25 cellular contexts compared by ENCODE assay signal in genomic region chr4:156778093-156778492, GRCh38.
DNase-seq lines count a peak whose midpoint lies in the region; ATAC-seq, FAIRE-seq and TF ChIP-seq lines count a peak whose summit lies in the region.
"Had no signal": no experiment of that assay in that cellular context is flagged by ENCODE, and none has a peak within 500 bp of the region (broad histone marks: within the 10 kb centered on the region; RNA-seq: fewer than 3 reads in every experiment).

No MANE protein-coding gene starts in this region.

- no peaks in the 10 kb centered on the region for H3K27me3 Mint-ChIP-seq in activated CD4-positive, alpha-beta memory T cell treated with anti-CD3 and anti-CD28 coated beads, Interleukin-2, amount 10 ng/mL, durations not matched to agents 7 days and 5 days
- H3K27me3 Mint-ChIP-seq: activated B cell treated with CpG ODN at 0.5 μM for 24 hours; activated CD8-positive, alpha-beta T cell treated with anti-CD3 and anti-CD28 coated beads for 36 hours; activated T-cell treated with anti-CD3 and anti-CD28 coated beads, Interleukin-2, amount 50 U/mL, for 24 hours; progenitor cell of endocrine pancreas had no signal

- H3K18ac ChIP-seq in mesenchymal stem cell (ENCODE audit: low read depth in 1 of 2, low read length in 2 of 2) = no peak overlapping the region

- peaks cover 2% of the 10 kb centered on the region for H3K9me3 Mint-ChIP-seq in activated CD4-positive, alpha-beta memory T cell treated with anti-CD3 and anti-CD28 coated beads, Interleukin-2, amount 10 ng/mL, durations not matched to agents 7 days and 5 days
- H3K9me3 Mint-ChIP-seq: activated B cell treated with CpG ODN at 0.5 μM for 24 hours; activated CD8-positive, alpha-beta T cell treated with anti-CD3 and anti-CD28 coated beads for 36 hours; activated T-cell treated with anti-CD3 and anti-CD28 coated beads, Interleukin-2, amount 50 U/mL, for 24 hours; nephron had no signal

- no peaks in the 10 kb centered on the region for H3K36me3 ChIP-seq in bronchial epithelial cell (ENCODE audit: control insufficient read depth, insufficient read depth, low read length)
- H3K36me3 ChIP-seq in mesenchymal stem cell (ENCODE audit: control insufficient read depth in 1 of 2, insufficient read depth in 2 of 2, low read depth in 1 of 2, low read length in 2 of 2) = peaks cover under 1 to 1% of the 10 kb centered on the region in 2 experiments
- H3K36me3 ChIP-seq: gastrocnemius medialis, spleen had no signal

- H3K14ac ChIP-seq in mesenchymal stem cell (ENCODE audit: low read length in 2 of 2) = no peak overlapping the region

- no peak overlapping the region for H4K91ac ChIP-seq in mesenchymal stem cell (ENCODE audit: low read length)

- peaks cover 4% of the 10 kb centered on the region for H3K4me1 ChIP-seq in mesenchymal stem cell (ENCODE audit: control insufficient read depth, insufficient read depth, low read depth, low read length)
- H3K4me1 ChIP-seq: spleen had no signal

- no peak overlapping the region for H3K4ac ChIP-seq in mesenchymal stem cell (ENCODE audit: low read depth in 1 of 2, low read length in 2 of 2)

- H3K9ac ChIP-seq in mesenchymal stem cell (ENCODE audit: low read length) = peak overlapping the region; percentile 82

- H2BK12ac ChIP-seq in mesenchymal stem cell (ENCODE audit: low read length in 2 of 2) = no peak overlapping the region

- no peak overlapping the region for H3K4me3 Mint-ChIP-seq in activated CD4-positive, alpha-beta memory T cell treated with anti-CD3 and anti-CD28 coated beads, Interleukin-2, amount 10 ng/mL, durations not matched to agents 7 days and 5 days
- H3K4me3 Mint-ChIP-seq: activated B cell treated with CpG ODN at 0.5 μM for 24 hours; activated CD8-positive, alpha-beta T cell treated with anti-CD3 and anti-CD28 coated beads for 36 hours; activated T-cell treated with anti-CD3 and anti-CD28 coated beads, Interleukin-2, amount 50 U/mL, for 24 hours; nephron had no signal

- H3K4me3 ChIP-seq in bronchial epithelial cell (ENCODE audit: low read depth, low read length) (no peak overlapping the region), mesenchymal stem cell (ENCODE audit: insufficient read depth in 1 of 2, low read depth in 1 of 2, low read length in 2 of 2) (no peak overlapping the region)
- H3K4me3 ChIP-seq: gastrocnemius medialis, MG63, PC-9, SK-N-MC, spleen had no signal

- no peak for FAIRE-seq in bronchial epithelial cell (lab: Jason Lieb, UNC)
- FAIRE-seq: G401.6 had no signal

- no CpG with 5 or more reads among the region's 1 CpG for WGBS in mesenchymal stem cell

- no peak overlapping the region for H3K27ac Mint-ChIP-seq in activated CD4-positive, alpha-beta memory T cell treated with anti-CD3 and anti-CD28 coated beads, Interleukin-2, amount 10 ng/mL, durations not matched to agents 7 days and 5 days
- H3K27ac Mint-ChIP-seq: activated B cell treated with CpG ODN at 0.5 μM for 24 hours; activated CD8-positive, alpha-beta T cell treated with anti-CD3 and anti-CD28 coated beads for 36 hours; activated T-cell treated with anti-CD3 and anti-CD28 coated beads, Interleukin-2, amount 50 U/mL, for 24 hours; progenitor cell of endocrine pancreas had no signal

- no peak overlapping the region for H2BK5ac ChIP-seq in mesenchymal stem cell (ENCODE audit: low read depth, low read length, poor library complexity, severe bottlenecking)

- H3K27me3 ChIP-seq in bronchial epithelial cell (ENCODE audit: control insufficient read depth, insufficient read depth, low read length) (no peaks in the 10 kb centered on the region), mesenchymal stem cell (ENCODE audit: control insufficient read depth in 1 of 2, insufficient read depth in 1 of 2, low read length in 2 of 2) (no peaks in the 10 kb centered on the region)
- H3K27me3 ChIP-seq: gastrocnemius medialis, MG63, spleen had no signal

- POLR2A ChIA-PET in activated CD4-positive, alpha-beta memory T cell treated with anti-CD3 and anti-CD28 coated beads, Interleukin-2, amount 10 ng/mL, durations not matched to agents 7 days and 5 days (lab: Charles Lee) = no interaction called here

- H2AK5ac ChIP-seq in mesenchymal stem cell (ENCODE audit: low read length, severe bottlenecking) = no peak overlapping the region

- H3K9me3 ChIP-seq in mesenchymal stem cell (ENCODE audit: control insufficient read depth, low read length) = no peaks in the 10 kb centered on the region
- H3K9me3 ChIP-seq: gastrocnemius medialis, MG63, spleen had no signal

- H3K79me1 ChIP-seq in mesenchymal stem cell (replicated peaks; ENCODE audit: low read length, poor library complexity, severe bottlenecking) = peaks cover 6% of the 10 kb centered on the region

- no peak overlapping the region for H3K4me2 ChIP-seq in mesenchymal stem cell (ENCODE audit: low read length, poor library complexity, severe bottlenecking)
- H3K4me2 ChIP-seq: PC-9 had no signal

- H2BK120ac ChIP-seq in mesenchymal stem cell (ENCODE audit: low read depth, low read length) = no peak overlapping the region

- CTCF ChIA-PET in activated CD4-positive, alpha-beta memory T cell treated with anti-CD3 and anti-CD28 coated beads, Interleukin-2, amount 10 ng/mL, durations not matched to agents 7 days and 5 days (lab: Charles Lee) = no interaction called here

- no peak for ATAC-seq in HG02885 (IDR thresholded peaks at IDR 0.05; ENCODE audit: poor library complexity, unreplicated experiment)
- ATAC-seq: activated CD8-positive, alpha-beta T cell treated with anti-CD3 and anti-CD28 coated beads for 36 hours; gastrocnemius medialis had no signal

- no peaks in the 10 kb centered on the region for H3K36me3 Mint-ChIP-seq in activated CD4-positive, alpha-beta memory T cell treated with anti-CD3 and anti-CD28 coated beads, Interleukin-2, amount 10 ng/mL, durations not matched to agents 7 days and 5 days (ENCODE audit: low read depth)

- peak; percentile 55 for DNase-seq in LHCN-M2 (ENCODE audit: low read depth)
- DNase-seq in bronchial epithelial cell (ENCODE audit: low read depth) = peak; percentile 63
- peak; percentile 60 for DNase-seq in mesenchymal stem cell
- no peak for DNase-seq in stimulated activated naive CD4-positive, alpha-beta T cell (lab: John Stamatoyannopoulos, UW)
- DNase-seq in DMS153 treated with DMSO at 0.1 percent for 48 hours (lab: John Stamatoyannopoulos, UW; ENCODE audit: unreplicated experiment) = no peak
- no peak for DNase-seq in activated CD4-positive, alpha-beta memory T cell treated with anti-CD3 and anti-CD28 coated beads, Interleukin-2, amount 10 ng/mL, durations not matched to agents 7 days and 5 days
- DNase-seq: activated B cell treated with CpG ODN at 0.5 μM for 24 hours; activated CD8-positive, alpha-beta T cell treated with anti-CD3 and anti-CD28 coated beads for 36 hours; activated naive CD4-positive, alpha-beta T cell treated with Interleukin-2 at 50 U/mL for 16 hours; activated T-cell treated with anti-CD3 and anti-CD28 coated beads, Interleukin-2, amount 50 U/mL, for 24 hours; anterior cingulate cortex; cortex of kidney; gastrocnemius medialis; H7; MG63; NCI-H1436 treated with DMSO at 0.1 percent for 48 hours; NCI-H82; spleen; stimulated activated CD8-positive, alpha-beta memory T cell treated with anti-CD3 and anti-CD28 coated beads, Interleukin-4, amount 100 ng/mL, for 48 hours had no signal

- H3K4me1 Mint-ChIP-seq in activated CD4-positive, alpha-beta memory T cell treated with anti-CD3 and anti-CD28 coated beads, Interleukin-2, amount 10 ng/mL, durations not matched to agents 7 days and 5 days = no peaks in the 10 kb centered on the region
- H3K4me1 Mint-ChIP-seq: activated B cell treated with CpG ODN at 0.5 μM for 24 hours had no signal

- TF ChIP-seq CTCF in bronchial epithelial cell (IDR thresholded peaks at IDR 0.05; ENCODE audit: insufficient read depth, low read length, severe bottlenecking) = no peak

- no peak overlapping the region for H4K8ac ChIP-seq in mesenchymal stem cell (ENCODE audit: low read length)

- H3K23ac ChIP-seq in mesenchymal stem cell (ENCODE audit: low read length in 2 of 2) = no peak overlapping the region

- no peak overlapping the region for H2BK15ac ChIP-seq in mesenchymal stem cell (ENCODE audit: low read depth, poor library complexity, severe bottlenecking)

- H2AFZ ChIP-seq in mesenchymal stem cell (ENCODE audit: low read depth, low read length) = no peak overlapping the region
- H2AFZ ChIP-seq: PC-9 had no signal

- H3K27ac ChIP-seq in mesenchymal stem cell (ENCODE audit: low read length, poor library complexity, severe bottlenecking) = peak overlapping the region; percentile 23
- H3K27ac ChIP-seq: gastrocnemius medialis, PC-9, spleen had no signal

Comparison
In these comparisons a context has a peak if more than half of its experiments do, and no peak if none do; other contexts are left out.
1. DNase-seq: peak in LHCN-M2 (single experiment), bronchial epithelial cell (single experiment) and mesenchymal stem cell (single experiment); none in stimulated activated naive CD4-positive, alpha-beta T cell (0 of 6), DMS153 treated with DMSO at 0.1 percent for 48 hours (single experiment) and activated CD4-positive, alpha-beta memory T cell treated with anti-CD3 and anti-CD28 coated beads, Interleukin-2, amount 10 ng/mL, durations not matched to agents 7 days and 5 days (single experiment).